Comparison of ENCODE assay signal across 34 cellular contexts in genomic region chr21:18289876-18290275, GRCh38. TPM values are rescaled to one million over a fixed set of nuclear protein-coding genes. Genes with fewer than 3 reads are reported as not detected.
"Had no signal": no experiment of that assay in that cellular context is flagged by ENCODE, and none has a peak within 500 bp of the region (broad histone marks: within the 10 kb centered on the region; RNA-seq: fewer than 3 reads in every experiment).

No MANE protein-coding gene starts in this region.

- H3K9me3 Mint-ChIP-seq: activated B cell treated with CpG ODN at 0.5 μM for 24 hours; activated CD8-positive, alpha-beta T cell treated with anti-CD3 and anti-CD28 coated beads for 36 hours; activated T-helper 17 cell treated with anti-CD3 and anti-CD28 coated beads, Interleukin-2, amount 50 U/mL, for 72 hours; central memory CD8-positive, alpha-beta T cell; dendritic cell treated with granulocyte-macrophage colony-stimulating factor and Interleukin-4, amounts not matched to agents 40 ng/mL and 50 ng/mL, for 4 days; endodermal cell; T-helper 2 cell treated with Interferon-gamma antibody and Interleukin-4, amounts not matched to agents 5 μg/mL and 100 μg/mL, for 36 hours had no signal

- H3K27me3 ChIP-seq: brain microvascular endothelial cell, esophagus muscularis mucosa, foreskin keratinocyte, gastrocnemius medialis had no signal

- H3K36me3 ChIP-seq: brain microvascular endothelial cell, esophagus muscularis mucosa, gastrocnemius medialis, heart left ventricle, WERI-Rb-1 had no signal

- H3K4me3 ChIP-seq: coronary artery, dorsolateral prefrontal cortex, esophagus muscularis mucosa, gastrocnemius medialis, heart left ventricle had no signal

- H3K27ac Mint-ChIP-seq: activated B cell treated with CpG ODN at 0.5 μM for 24 hours; activated CD8-positive, alpha-beta T cell treated with anti-CD3 and anti-CD28 coated beads for 36 hours; activated naive CD8-positive, alpha-beta T cell; activated T-helper 17 cell treated with anti-CD3 and anti-CD28 coated beads, Interleukin-2, amount 50 U/mL, for 72 hours; dendritic cell treated with granulocyte-macrophage colony-stimulating factor and Interleukin-4, amounts not matched to agents 40 ng/mL and 50 ng/mL, for 4 days; endodermal cell; T-helper 17 cell; T-helper 2 cell treated with Interferon-gamma antibody and Interleukin-4, amounts not matched to agents 5 μg/mL and 100 μg/mL, for 36 hours had no signal

- H3K27me3 Mint-ChIP-seq: activated B cell treated with CpG ODN at 0.5 μM for 24 hours; activated CD8-positive, alpha-beta T cell treated with anti-CD3 and anti-CD28 coated beads for 36 hours; activated naive CD8-positive, alpha-beta T cell; central memory CD8-positive, alpha-beta T cell; dendritic cell treated with granulocyte-macrophage colony-stimulating factor and Interleukin-4, amounts not matched to agents 40 ng/mL and 50 ng/mL, for 4 days; T-helper 17 cell had no signal

- FAIRE-seq: astrocyte, bronchial epithelial cell had no signal

- H3K9me3 ChIP-seq: esophagus muscularis mucosa, gastrocnemius medialis, heart left ventricle had no signal

- ATAC-seq: activated CD4-positive, CD25-positive, alpha-beta regulatory T cell treated with anti-CD3 and anti-CD28 coated beads, Interleukin-2, amount 50 U/mL, for 24 hours; activated CD8-positive, alpha-beta T cell treated with anti-CD3 and anti-CD28 coated beads for 36 hours; activated T-cell treated with anti-CD3 and anti-CD28 coated beads, Interleukin-2, amount 50 U/mL, for 4 hours; activated T-helper 17 cell treated with anti-CD3 and anti-CD28 coated beads, Interleukin-2, amount 50 U/mL, for 72 hours; foreskin keratinocyte; gastrocnemius medialis; heart left ventricle; T-helper 17 cell had no signal

- H3K27ac ChIP-seq: brain microvascular endothelial cell, coronary artery, dorsolateral prefrontal cortex, esophagus muscularis mucosa, foreskin keratinocyte, gastrocnemius medialis, heart left ventricle, WERI-Rb-1 had no signal

- H3K4me3 Mint-ChIP-seq: activated B cell treated with CpG ODN at 0.5 μM for 24 hours; activated CD8-positive, alpha-beta T cell treated with anti-CD3 and anti-CD28 coated beads for 36 hours; activated naive CD8-positive, alpha-beta T cell; activated T-cell treated with anti-CD3 and anti-CD28 coated beads, Interleukin-2, amount 50 U/mL, for 4 hours; activated T-helper 17 cell treated with anti-CD3 and anti-CD28 coated beads, Interleukin-2, amount 50 U/mL, for 72 hours; central memory CD8-positive, alpha-beta T cell; dendritic cell treated with granulocyte-macrophage colony-stimulating factor and Interleukin-4, amounts not matched to agents 40 ng/mL and 50 ng/mL, for 4 days; endodermal cell; T-helper 17 cell; T-helper 2 cell treated with Interferon-gamma antibody and Interleukin-4, amounts not matched to agents 5 μg/mL and 100 μg/mL, for 36 hours had no signal

- H3K4me1 Mint-ChIP-seq: activated B cell treated with CpG ODN at 0.5 μM for 24 hours; activated T-helper 17 cell treated with anti-CD3 and anti-CD28 coated beads, Interleukin-2, amount 50 U/mL, for 72 hours; central memory CD8-positive, alpha-beta T cell; T-helper 17 cell had no signal

- DNase-seq: activated B cell treated with CpG ODN at 0.5 μM for 24 hours; activated CD4-positive, alpha-beta T cell treated with anti-CD3 and anti-CD28 coated beads for 48 hours; activated CD4-positive, alpha-beta T cell treated with anti-CD3 and anti-CD28 coated beads, Interleukin-2, amount 50 U/mL, for 1 hour; activated CD4-positive, alpha-beta T cell treated with anti-CD3 and anti-CD28 coated beads, Interleukin-2, amount 50 U/mL, for 48 hours; activated CD8-positive, alpha-beta memory T cell treated with anti-CD3 and anti-CD28 coated beads for 24 hours; activated CD8-positive, alpha-beta T cell treated with anti-CD3 and anti-CD28 coated beads for 36 hours; activated effector memory CD4-positive, alpha-beta T cell treated with Interleukin-2 at 50 U/mL for 16 hours; activated gamma-delta T cell treated with Interleukin-2 at 50 U/mL for 16 hours; activated naive CD4-positive, alpha-beta T cell treated with anti-CD3 and anti-CD28 coated beads, Interleukin-2, amount 50 U/mL, for 16 hours; activated naive CD4-positive, alpha-beta T cell treated with Interleukin-2 at 50 U/mL for 16 hours; activated T-cell treated with anti-CD3 and anti-CD28 coated beads, Interleukin-2, amount 50 U/mL, for 4 hours; amniotic stem cell; anterior cingulate cortex; brain microvascular endothelial cell; dorsolateral prefrontal cortex; effector memory CD4-positive, alpha-beta T cell; endodermal cell; foreskin keratinocyte; gastrocnemius medialis; glutamatergic neuron; heart left ventricle; T-helper 17 cell; T1000; WERI-Rb-1 had no signal

- H3K36me3 Mint-ChIP-seq: activated naive CD8-positive, alpha-beta T cell had no signal

- H3K4me1 ChIP-seq: foreskin keratinocyte, gastrocnemius medialis, heart left ventricle had no signal

RNA-seq across cellular contexts. Expression of gene CHODL, which starts 45.2 kb away (rescaled TPM):
- total RNA-seq: activated CD8-positive, alpha-beta T cell treated with anti-CD3 and anti-CD28 coated beads for 36 hours; activated T-cell treated with anti-CD3 and anti-CD28 coated beads, Interleukin-2, amount 50 U/mL, for 4 hours; bronchial epithelial cell; gastrocnemius medialis had no signal
